19 cellular contexts compared by ENCODE assay signal in the genomic region with DNA sequence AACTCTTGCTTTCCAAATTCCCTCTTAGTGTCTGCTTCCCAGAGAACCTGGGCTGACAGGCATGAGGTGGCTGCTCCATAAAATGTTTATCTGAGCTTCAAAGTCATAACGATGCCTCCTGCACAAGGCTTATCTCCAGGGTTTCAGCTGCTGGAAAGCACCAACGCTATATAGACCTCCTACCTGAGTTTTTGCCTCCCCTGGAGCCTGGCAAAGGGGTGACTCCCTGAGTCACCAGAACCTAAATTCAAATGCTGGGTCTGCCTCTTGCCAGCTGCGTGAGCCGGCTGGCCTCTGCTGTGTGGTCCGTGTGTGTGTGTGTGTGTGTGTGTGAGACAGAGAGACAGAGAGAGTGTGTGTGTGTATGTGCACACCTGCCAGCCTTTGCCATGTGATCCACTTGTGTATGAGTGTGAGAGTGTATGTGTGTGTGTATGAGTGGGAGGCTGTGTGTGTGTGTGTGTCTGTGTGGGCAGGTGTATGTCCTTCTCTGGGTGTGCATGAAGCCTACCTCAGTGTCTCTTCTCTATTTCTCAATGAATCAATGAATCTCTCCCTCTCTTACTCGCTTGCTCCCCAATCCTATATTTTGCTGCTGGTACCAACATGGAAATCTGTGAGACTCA.
"Had no signal": no experiment of that assay in that cellular context is flagged by ENCODE, and none has a peak within 500 bp of the region (broad histone marks: within the 10 kb centered on the region; RNA-seq: fewer than 3 reads in every experiment).

No MANE protein-coding gene starts in this region.

- DNase-seq: activated B cell treated with CpG ODN at 0.5 μM for 24 hours; activated CD4-positive, alpha-beta T cell treated with anti-CD3 and anti-CD28 coated beads for 4 hours; activated CD8-positive, alpha-beta memory T cell treated with anti-CD3 and anti-CD28 coated beads, Interleukin-2, amount 50 U/mL, for 4 hours; activated CD8-positive, alpha-beta T cell treated with anti-CD3 and anti-CD28 coated beads for 36 hours; activated effector memory CD4-positive, alpha-beta T cell treated with Interleukin-2 at 50 U/mL for 16 hours; activated T-cell treated with anti-CD3 and anti-CD28 coated beads, Interleukin-2, amount 50 U/mL, for 48 hours; esophagus squamous epithelium; natural killer cell; nucleus accumbens; stimulated activated CD4-positive, alpha-beta T cell treated with anti-CD3 and anti-CD28 coated beads, Interleukin-4, amount 100 ng/mL, for 1 hour; stomach had no signal

- ATAC-seq: activated CD8-positive, alpha-beta T cell treated with anti-CD3 and anti-CD28 coated beads for 36 hours; natural killer cell; sciatic nerve had no signal

- H3K9me3 Mint-ChIP-seq: activated B cell treated with CpG ODN at 0.5 μM for 24 hours; activated CD8-positive, alpha-beta T cell treated with anti-CD3 and anti-CD28 coated beads for 36 hours; activated naive CD4-positive, alpha-beta T cell treated with anti-CD3 and anti-CD28 coated beads, Interleukin-2, amount 50 U/mL, for 24 hours; natural killer cell; type B pancreatic cell had no signal

- H3K27ac ChIP-seq: ascending aorta, breast epithelium, coronary artery, esophagus squamous epithelium, stomach had no signal

- H3K27ac Mint-ChIP-seq: activated B cell treated with CpG ODN at 0.5 μM for 24 hours; activated CD8-positive, alpha-beta T cell treated with anti-CD3 and anti-CD28 coated beads for 36 hours; activated naive CD4-positive, alpha-beta T cell treated with anti-CD3 and anti-CD28 coated beads, Interleukin-2, amount 50 U/mL, for 24 hours; natural killer cell; type B pancreatic cell had no signal

- H3K4me1 ChIP-seq: ascending aorta, breast epithelium, esophagus squamous epithelium, stomach had no signal

- H3K4me1 Mint-ChIP-seq: activated B cell treated with CpG ODN at 0.5 μM for 24 hours; activated naive CD4-positive, alpha-beta T cell treated with anti-CD3 and anti-CD28 coated beads, Interleukin-2, amount 50 U/mL, for 24 hours had no signal

- H3K27me3 ChIP-seq: ascending aorta, breast epithelium had no signal

- H3K27me3 Mint-ChIP-seq: activated CD8-positive, alpha-beta T cell treated with anti-CD3 and anti-CD28 coated beads for 36 hours had no signal

- FAIRE-seq: endothelial cell of umbilical vein had no signal

- H3K4me3 Mint-ChIP-seq: activated B cell treated with CpG ODN at 0.5 μM for 24 hours; activated CD8-positive, alpha-beta T cell treated with anti-CD3 and anti-CD28 coated beads for 36 hours; activated naive CD4-positive, alpha-beta T cell treated with anti-CD3 and anti-CD28 coated beads, Interleukin-2, amount 50 U/mL, for 24 hours; natural killer cell; type B pancreatic cell had no signal

- H3K36me3 Mint-ChIP-seq: activated naive CD4-positive, alpha-beta T cell treated with anti-CD3 and anti-CD28 coated beads, Interleukin-2, amount 50 U/mL, for 24 hours; natural killer cell; type B pancreatic cell had no signal

- H3K36me3 ChIP-seq: ascending aorta, breast epithelium, esophagus squamous epithelium, stomach had no signal

- H3K4me2 ChIP-seq: smooth muscle cell had no signal

- H3K4me3 ChIP-seq: ascending aorta, breast epithelium, coronary artery, esophagus squamous epithelium, smooth muscle cell, stomach had no signal
